ENCODE assay signal across 8 cellular contexts in genomic region chr4:139300431-139301142, GRCh38. TPM values are rescaled to one million over a fixed set of nuclear protein-coding genes. Genes with fewer than 3 reads are reported as not detected.
DNase-seq lines count a peak whose midpoint lies in the region; ATAC-seq and TF ChIP-seq lines count a peak whose summit lies in the region.

No MANE protein-coding gene starts in this region.

- peaks cover 10% of the 10 kb centered on the region for H3K4me1 ChIP-seq in HUES64 (ENCODE audit: insufficient read depth, low read length)
- peaks cover 0 to 80% (median 16%) of the 10 kb centered on the region in 3 donors for H3K4me1 ChIP-seq in gastroesophageal sphincter
- H3K4me1 ChIP-seq in ovary (ENCODE audit: insufficient read depth), result peaks cover 3% of the 10 kb centered on the region

- H3K9me3 Mint-ChIP-seq in activated CD4-positive, alpha-beta memory T cell treated with anti-CD3 and anti-CD28 coated beads, Interleukin-2, amount 10 ng/mL, durations not matched to agents 7 days and 5 days, result no peaks in the 10 kb centered on the region

- H3K36me3 Mint-ChIP-seq in activated CD4-positive, alpha-beta memory T cell treated with anti-CD3 and anti-CD28 coated beads, Interleukin-2, amount 10 ng/mL, durations not matched to agents 7 days and 5 days (ENCODE audit: low read depth), result peaks cover 22% of the 10 kb centered on the region

- WGBS in HUES64, result 6% methylated on average over 18 of the region's 18 CpGs
- WGBS in gastroesophageal sphincter (ENCODE audit: low coverage in 1 of 2), 2 donors, result 7 to 9% methylated on average over 18 of the region's 18 CpGs
- WGBS in ovary, 3 donors, result 6 to 12% (median 8%) methylated on average over 18 of the region's 18 CpGs

- TF ChIP-seq CTCF in gastroesophageal sphincter (IDR thresholded peaks at IDR 0.05), result no peak
- TF ChIP-seq CTCF in ovary (IDR thresholded peaks at IDR 0.05), result no peak

- CTCF ChIA-PET in activated CD4-positive, alpha-beta memory T cell treated with anti-CD3 and anti-CD28 coated beads, Interleukin-2, amount 10 ng/mL, durations not matched to agents 7 days and 5 days (lab: Charles Lee), result interaction anchor here (0.6 to 3.7 kb wide), 17 partner anchors 11 to 270 kb away, joined by 3 to 22 read pairs (median 3); partner anchors contain the start of gene ELF2

- peak overlapping the region; percentile 94 for H3K27ac Mint-ChIP-seq in activated CD4-positive, alpha-beta memory T cell treated with anti-CD3 and anti-CD28 coated beads, Interleukin-2, amount 10 ng/mL, durations not matched to agents 7 days and 5 days

- peaks cover 62% of the 10 kb centered on the region for H3K4me1 Mint-ChIP-seq in activated CD4-positive, alpha-beta memory T cell treated with anti-CD3 and anti-CD28 coated beads, Interleukin-2, amount 10 ng/mL, durations not matched to agents 7 days and 5 days

- intact Hi-C loops in ovary (cut with DNase I), result loop anchor here in 2 of 4 donors (10.0 kb wide), 3 partner anchors 126 to 216 kb away; partner anchors contain the start of genes ELF2 (in 1 of the 2) and RAB33B (in 1 of the 2)

- H3K27ac ChIP-seq in HUES64 (ENCODE audit: low read depth, low read length) (peak overlapping the region; percentile 96), gastroesophageal sphincter (peak overlapping the region; percentile 92 to 95 (median 94)), ovary (peak overlapping the region; percentile 25 to 82)

- peak overlapping the region; percentile 94 for H3K9ac ChIP-seq in HUES64 (ENCODE audit: low read depth, low read length)

- H3K36me3 ChIP-seq in HUES64 (ENCODE audit: insufficient read depth, low read length), result peaks cover 20% of the 10 kb centered on the region
- peaks cover 0 to 4% of the 10 kb centered on the region in 2 donors for H3K36me3 ChIP-seq in gastroesophageal sphincter
- no peaks in the 10 kb centered on the region for H3K36me3 ChIP-seq in ovary

- peak; percentile 7 for ATAC-seq in GM21423 (IDR thresholded peaks at IDR 0.05; ENCODE audit: unreplicated experiment)
- ATAC-seq in gastroesophageal sphincter, result peak; percentile 35

- H3K27me3 Mint-ChIP-seq in activated CD4-positive, alpha-beta memory T cell treated with anti-CD3 and anti-CD28 coated beads, Interleukin-2, amount 10 ng/mL, durations not matched to agents 7 days and 5 days, result no peaks in the 10 kb centered on the region

- peak overlapping the region; percentile 100 for H3K4me3 ChIP-seq in HUES64 (ENCODE audit: low read length)
- H3K4me3 ChIP-seq in gastroesophageal sphincter, result peak overlapping the region; percentile 90 to 98
- H3K4me3 ChIP-seq in ovary, result peak overlapping the region; percentile 74

- POLR2A ChIA-PET in activated CD4-positive, alpha-beta memory T cell treated with anti-CD3 and anti-CD28 coated beads, Interleukin-2, amount 10 ng/mL, durations not matched to agents 7 days and 5 days (lab: Charles Lee), result interaction anchor here (0.6 to 4.7 kb wide), 24 partner anchors 8 to 1058 kb away, joined by 3 to 65 read pairs (median 5); partner anchors contain the start of genes ELF2, NOCT, SETD7 and SLC7A11

- TF ChIP-seq EP300 in gastroesophageal sphincter (IDR thresholded peaks at IDR 0.05) (no peak), ovary (IDR thresholded peaks at IDR 0.05) (no peak)

- H3K4me3 Mint-ChIP-seq in activated CD4-positive, alpha-beta memory T cell treated with anti-CD3 and anti-CD28 coated beads, Interleukin-2, amount 10 ng/mL, durations not matched to agents 7 days and 5 days, result peak overlapping the region; percentile 88

- DNase-seq in EH (ENCODE audit: low read depth), result peak; percentile 74
- DNase-seq in activated CD4-positive, alpha-beta memory T cell treated with anti-CD3 and anti-CD28 coated beads, Interleukin-2, amount 10 ng/mL, durations not matched to agents 7 days and 5 days, result peak; percentile 23
- DNase-seq in ovary, result peak in 1 of 5 donors; percentile 28
- DNase-seq in NCI-H1694 treated with DMSO at 0.1 percent for 48 hours (lab: John Stamatoyannopoulos, UW), result no peak
- DNase-seq in cerebellum (ENCODE audit: low spot score), result no peak

- TF ChIP-seq POLR2A in gastroesophageal sphincter (IDR thresholded peaks at IDR 0.05) (no peak), ovary (IDR thresholded peaks at IDR 0.05) (no peak)

- peaks cover 10% of the 10 kb centered on the region; the same call in 1 of the 2 replicates for H3K9me3 ChIP-seq in HUES64 (ENCODE audit: insufficient read depth, low read depth, low read length)
- H3K9me3 ChIP-seq in gastroesophageal sphincter, result no peaks in the 10 kb centered on the region
- no peaks in the 10 kb centered on the region for H3K9me3 ChIP-seq in ovary

- no peaks in the 10 kb centered on the region for H3K27me3 ChIP-seq in HUES64 (ENCODE audit: insufficient read depth, low read length)
- no peaks in the 10 kb centered on the region for H3K27me3 ChIP-seq in gastroesophageal sphincter
- no peaks in the 10 kb centered on the region for H3K27me3 ChIP-seq in ovary

RNA-seq across cellular contexts. Expression of gene NAA15, which starts 0.7 kb away (rescaled TPM):
- 80.9 TPM for polyA plus RNA-seq in HUES64 (2013, experiment 1 of 2)
- polyA plus RNA-seq in HUES64 (2013, experiment 2 of 2), result 76.1 TPM
- 10 to 100 TPM; 45.7 to 52.5 TPM for total RNA-seq in activated CD4-positive, alpha-beta memory T cell treated with anti-CD3 and anti-CD28 coated beads, Interleukin-2, amount 10 ng/mL, durations not matched to agents 7 days and 5 days
- total RNA-seq in gastroesophageal sphincter, result 10 to 100 TPM; 23.9 to 34.1 (median 32.2) TPM
- total RNA-seq in ovary, result 10 to 100 TPM; 19.1 to 50.8 (median 35.7) TPM
- polyA plus RNA-seq in ovary, result 10 to 100 TPM in 1 of 2 donors, 1 to 10 TPM in 1; 7.1 to 10.6 TPM
- 42.4 TPM for total RNA-seq in cerebellum

RNA-seq across cellular contexts. Expression of gene NDUFC1, which starts 1.7 kb away (rescaled TPM):
- polyA plus RNA-seq in HUES64 (2013, experiment 1 of 2), result 81.1 TPM
- 80.7 TPM for polyA plus RNA-seq in HUES64 (2013, experiment 2 of 2)
- total RNA-seq in activated CD4-positive, alpha-beta memory T cell treated with anti-CD3 and anti-CD28 coated beads, Interleukin-2, amount 10 ng/mL, durations not matched to agents 7 days and 5 days, result 10 to 100 TPM; 35.7 to 36.1 TPM
- total RNA-seq in gastroesophageal sphincter, result 10 to 100 TPM; 31.0 to 61.0 (median 48.4) TPM
- 10 to 100 TPM; 24.6 to 68.7 (median 53.1) TPM for total RNA-seq in ovary
- polyA plus RNA-seq in ovary, result 10 to 100 TPM; 80.1 to 89.8 TPM
- 22.3 TPM for total RNA-seq in cerebellum

RNA-seq across cellular contexts. Expression of gene MGARP, which starts 20.6 kb away (rescaled TPM):
- polyA plus RNA-seq in HUES64 (2013, experiment 1 of 2), result 1.2 TPM
- polyA plus RNA-seq in HUES64 (2013, experiment 2 of 2), result 3.4 TPM
- total RNA-seq in activated CD4-positive, alpha-beta memory T cell treated with anti-CD3 and anti-CD28 coated beads, Interleukin-2, amount 10 ng/mL, durations not matched to agents 7 days and 5 days, result not detected
- total RNA-seq in gastroesophageal sphincter (1 to 10 TPM in 3 of 4 donors, under 1 TPM in 1; 0.94 to 6.5 (median 1.7) TPM), ovary (10 to 100 TPM; 11.4 to 26.1 (median 18.3) TPM), cerebellum (0.73 TPM)
- polyA plus RNA-seq in ovary, result 100 to 1,000 TPM in 1 of 2 donors, 10 to 100 TPM in 1; 22.9 to 108 TPM

Comparison
In these comparisons a context has a peak if more than half of its experiments do, and no peak if none do; other contexts are left out.
1. DNase-seq: peak in EH (single experiment) and activated CD4-positive, alpha-beta memory T cell treated with anti-CD3 and anti-CD28 coated beads, Interleukin-2, amount 10 ng/mL, durations not matched to agents 7 days and 5 days (single experiment); none in NCI-H1694 treated with DMSO at 0.1 percent for 48 hours (single experiment) and cerebellum (single experiment).
2. Peak in every context shown above with its lines, with median percentiles within 50 percentile points of each other: H3K27ac ChIP-seq and H3K4me3 ChIP-seq.